In the genomic region with DNA sequence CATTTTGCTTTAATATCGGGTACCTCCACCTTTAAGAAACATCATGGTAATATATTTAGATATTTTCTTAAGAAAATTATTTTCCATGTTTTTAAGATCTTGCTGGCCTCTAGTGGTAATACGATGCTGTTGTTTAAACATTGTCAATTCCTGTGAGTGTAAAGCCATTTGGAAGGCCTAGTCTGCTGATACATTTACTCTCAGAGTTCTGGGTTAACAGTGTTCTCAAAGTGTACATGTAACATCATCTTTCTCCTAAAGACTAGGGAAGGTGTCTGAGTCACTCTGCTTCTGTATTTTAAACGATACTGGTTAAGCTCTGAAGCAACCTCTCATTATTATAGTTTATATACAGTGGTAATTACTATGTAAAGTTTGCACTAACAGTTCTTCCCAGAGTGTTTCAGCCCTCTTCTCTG, we compare ENCODE assay signal across 8 cellular contexts.
DNase-seq lines count a peak whose midpoint lies in the region; ATAC-seq and TF ChIP-seq lines count a peak whose summit lies in the region.

No MANE protein-coding gene starts in this region.

- H3K27me3 ChIP-seq in heart right ventricle (no peaks in the 10 kb centered on the region), upper lobe of right lung (no peaks in the 10 kb centered on the region)

- intact Hi-C loops in heart right ventricle (cut with DNase I) (loop anchor here in 9 of 10 donors (1.0 to 10.0 kb wide), 11 partner anchors 188 to 338 kb away; a partner anchor contains a TSS), cardiac septum (cut with DNase I) (loop anchor here (5.0 to 10.0 kb wide), 3 partner anchors 226 to 338 kb away; no protein-coding TSS in a partner anchor), upper lobe of right lung (cut with DNase I) (no loop called here)

- H3K27ac ChIP-seq in heart right ventricle, result no peak overlapping the region
- H3K27ac ChIP-seq in upper lobe of right lung, result no peak overlapping the region

- ATAC-seq in heart right ventricle (peak in 6 of 8 donors; percentile 7 to 58 (median 46)), upper lobe of right lung (peak; percentile 72), GM19467 (IDR thresholded peaks at IDR 0.05; ENCODE audit: unreplicated experiment) (no peak)

- DNase-seq in heart right ventricle, result no peak
- DNase-seq in cardiac septum (ENCODE audit: low spot score), result no peak
- DNase-seq in SKM-1 treated with dmso at 0.1 percent for 144 hours (lab: John Stamatoyannopoulos, UW; ENCODE audit: unreplicated experiment), result peak; percentile 78
- peak; percentile 26 for DNase-seq in hepatic stellate cell (ENCODE audit: low spot score)
- no peak for DNase-seq in upper lobe of right lung
- DNase-seq in activated CD4-positive, CD25-positive, alpha-beta regulatory T cell treated with anti-CD3 and anti-CD28 coated beads, Interleukin-2, amount 50 U/mL, for 72 hours, result no peak
- no peak for DNase-seq in HuH-7.5 (ENCODE audit: low spot score)

- H3K36me3 ChIP-seq in heart right ventricle (peaks cover 0 to 40% (median 0%) of the 10 kb centered on the region in 9 donors), upper lobe of right lung (no peaks in the 10 kb centered on the region)

- WGBS in heart right ventricle, 2 donors, result 36 to 41% methylated on average over 3 of the region's 3 CpGs

- TF ChIP-seq CTCF in heart right ventricle (IDR thresholded peaks at IDR 0.05) (peak in 7 of 9 donors; percentile 38 to 72 (median 54)), upper lobe of right lung (IDR thresholded peaks at IDR 0.05) (peak; percentile 51)

- peaks cover 0 to 58% (median 33%) of the 10 kb centered on the region in 9 donors for H3K4me1 ChIP-seq in heart right ventricle
- H3K4me1 ChIP-seq in upper lobe of right lung, result peaks cover 30% of the 10 kb centered on the region

- H3K4me3 ChIP-seq in heart right ventricle, result no peak overlapping the region
- no peak overlapping the region for H3K4me3 ChIP-seq in upper lobe of right lung

- H3K9me3 ChIP-seq in heart right ventricle, result peaks cover 0 to 4% (median 0%) of the 10 kb centered on the region in 11 donors
- no peaks in the 10 kb centered on the region for H3K9me3 ChIP-seq in upper lobe of right lung

Comparison
In these comparisons a context has a peak if more than half of its experiments do, and no peak if none do; other contexts are left out.
1. DNase-seq: peak in SKM-1 treated with dmso at 0.1 percent for 144 hours (single experiment) and hepatic stellate cell (single experiment); none in heart right ventricle (0 of 2), cardiac septum (single experiment), upper lobe of right lung (single experiment), activated CD4-positive, CD25-positive, alpha-beta regulatory T cell treated with anti-CD3 and anti-CD28 coated beads, Interleukin-2, amount 50 U/mL, for 72 hours (single experiment) and HuH-7.5 (single experiment).